1 cellular context compared by ENCODE assay signal in genomic region chr22:35024364-35024692, GRCh38.
TF ChIP-seq lines count a peak whose summit lies in the region.

No MANE protein-coding gene starts in this region.

TF ChIP-seq in K562, 482 proteins besides CTCF, POLR2A, EP300 and RAD21:
- no peak for TF ChIP-seq ZNF280B (CRISPR knock-in tag; IDR thresholded peaks at IDR 0.05)
- TF ChIP-seq RNF219 (CRISPR knock-in tag; IDR thresholded peaks at IDR 0.05), result no peak
- TF ChIP-seq NFXL1 (CRISPR knock-in tag; IDR thresholded peaks at IDR 0.05), result no peak
- no peak for TF ChIP-seq ZNF76 (CRISPR knock-in tag; IDR thresholded peaks at IDR 0.05; ENCODE audit: borderline replicate concordance)
